Comparison of ENCODE assay signal across 1 cellular context in the genomic region with DNA sequence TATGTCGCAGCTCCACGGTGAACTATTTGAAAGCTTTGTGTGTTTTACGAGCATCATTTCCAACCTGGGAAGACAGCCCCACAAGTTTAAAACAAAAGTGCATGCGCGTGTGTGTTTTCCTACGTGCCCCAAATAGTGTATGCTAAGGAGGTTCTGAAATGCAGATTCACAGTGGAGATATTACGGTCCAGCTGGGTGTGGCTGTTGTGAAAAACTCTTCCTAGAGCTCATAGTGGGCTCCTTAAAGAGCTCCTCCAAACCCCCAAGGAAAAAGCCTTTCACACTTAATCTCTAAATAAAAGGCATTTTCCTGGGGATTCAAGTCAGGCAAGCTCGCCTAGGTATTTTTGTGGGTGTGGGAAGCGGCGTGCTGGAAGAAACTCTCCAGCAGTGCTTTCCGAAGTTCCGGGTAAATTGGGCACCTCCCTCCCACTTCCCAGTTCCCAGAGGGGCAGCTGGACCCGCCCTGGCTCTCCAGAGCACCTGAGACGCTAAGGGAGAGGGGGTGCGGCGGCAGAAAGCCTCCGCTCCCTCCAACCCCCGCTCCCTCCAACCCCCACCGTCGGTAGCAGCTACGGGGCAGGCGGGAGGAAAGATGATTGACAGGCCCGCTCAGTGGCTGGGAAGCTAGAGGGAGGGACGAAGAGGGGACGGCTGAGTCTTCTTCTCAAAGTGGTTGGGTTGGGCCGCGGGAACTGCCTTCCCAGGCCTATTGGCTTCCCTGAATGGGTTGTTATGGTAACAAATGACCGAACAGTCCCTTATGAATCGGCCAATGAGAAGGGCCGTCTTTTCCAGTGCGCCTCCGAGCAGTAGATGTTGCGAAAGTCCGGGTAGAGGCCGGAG.
TF ChIP-seq lines count a peak whose summit lies in the region.

No MANE protein-coding gene starts in this region.

TF ChIP-seq in HEK293, 187 proteins besides CTCF, POLR2A, EP300 and RAD21 (continued from another document and continues in another):
- TF ChIP-seq, protein P1, sequence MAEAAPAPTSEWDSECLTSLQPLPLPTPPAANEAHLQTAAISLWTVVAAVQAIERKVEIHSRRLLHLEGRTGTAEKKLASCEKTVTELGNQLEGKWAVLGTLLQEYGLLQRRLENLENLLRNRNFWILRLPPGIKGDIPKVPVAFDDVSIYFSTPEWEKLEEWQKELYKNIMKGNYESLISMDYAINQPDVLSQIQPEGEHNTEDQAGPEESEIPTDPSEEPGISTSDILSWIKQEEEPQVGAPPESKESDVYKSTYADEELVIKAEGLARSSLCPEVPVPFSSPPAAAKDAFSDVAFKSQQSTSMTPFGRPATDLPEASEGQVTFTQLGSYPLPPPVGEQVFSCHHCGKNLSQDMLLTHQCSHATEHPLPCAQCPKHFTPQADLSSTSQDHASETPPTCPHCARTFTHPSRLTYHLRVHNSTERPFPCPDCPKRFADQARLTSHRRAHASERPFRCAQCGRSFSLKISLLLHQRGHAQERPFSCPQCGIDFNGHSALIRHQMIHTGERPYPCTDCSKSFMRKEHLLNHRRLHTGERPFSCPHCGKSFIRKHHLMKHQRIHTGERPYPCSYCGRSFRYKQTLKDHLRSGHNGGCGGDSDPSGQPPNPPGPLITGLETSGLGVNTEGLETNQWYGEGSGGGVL (tag by site-specific recombination; IDR thresholded peaks at IDR 0.05) = peak; percentile 98
- TF ChIP-seq, protein P2, sequence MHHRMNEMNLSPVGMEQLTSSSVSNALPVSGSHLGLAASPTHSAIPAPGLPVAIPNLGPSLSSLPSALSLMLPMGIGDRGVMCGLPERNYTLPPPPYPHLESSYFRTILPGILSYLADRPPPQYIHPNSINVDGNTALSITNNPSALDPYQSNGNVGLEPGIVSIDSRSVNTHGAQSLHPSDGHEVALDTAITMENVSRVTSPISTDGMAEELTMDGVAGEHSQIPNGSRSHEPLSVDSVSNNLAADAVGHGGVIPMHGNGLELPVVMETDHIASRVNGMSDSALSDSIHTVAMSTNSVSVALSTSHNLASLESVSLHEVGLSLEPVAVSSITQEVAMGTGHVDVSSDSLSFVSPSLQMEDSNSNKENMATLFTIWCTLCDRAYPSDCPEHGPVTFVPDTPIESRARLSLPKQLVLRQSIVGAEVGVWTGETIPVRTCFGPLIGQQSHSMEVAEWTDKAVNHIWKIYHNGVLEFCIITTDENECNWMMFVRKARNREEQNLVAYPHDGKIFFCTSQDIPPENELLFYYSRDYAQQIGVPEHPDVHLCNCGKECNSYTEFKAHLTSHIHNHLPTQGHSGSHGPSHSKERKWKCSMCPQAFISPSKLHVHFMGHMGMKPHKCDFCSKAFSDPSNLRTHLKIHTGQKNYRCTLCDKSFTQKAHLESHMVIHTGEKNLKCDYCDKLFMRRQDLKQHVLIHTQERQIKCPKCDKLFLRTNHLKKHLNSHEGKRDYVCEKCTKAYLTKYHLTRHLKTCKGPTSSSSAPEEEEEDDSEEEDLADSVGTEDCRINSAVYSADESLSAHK (tag by site-specific recombination; IDR thresholded peaks at IDR 0.05) = peak; percentile 12; the same call in 1 of the 2 replicates
- TF ChIP-seq SETDB1 (IDR thresholded peaks at IDR 0.05; ENCODE audit: insufficient read length, low read length) (no peak), ZNF768 (tag by site-specific recombination; IDR thresholded peaks at IDR 0.05) (no peak), ZNF37A (tag by site-specific recombination; IDR thresholded peaks at IDR 0.05) (no peak), ZNF391 (tag by site-specific recombination; IDR thresholded peaks at IDR 0.05; ENCODE audit: borderline replicate concordance, low read depth) (no peak), ZNF596 (tag by site-specific recombination; IDR thresholded peaks at IDR 0.05) (0 out of 2 replicates have a peak, but pooled peaks have one; percentile 7), SCRT1 (tag by site-specific recombination; IDR thresholded peaks at IDR 0.05; ENCODE audit: borderline replicate concordance) (no peak), ZNF707 (tag by site-specific recombination; IDR thresholded peaks at IDR 0.05) (no peak), ZNF423 (tag by site-specific recombination; IDR thresholded peaks at IDR 0.05) (0 out of 2 replicates have a peak, but pooled peaks have one; percentile 46), ZFP37 (tag by site-specific recombination; IDR thresholded peaks at IDR 0.05) (no peak), ZFHX2 (tag by site-specific recombination; conservative IDR thresholded peaks at IDR 0.05) (peak; percentile 36), ZBTB48 (tag by site-specific recombination; IDR thresholded peaks at IDR 0.05) (peak; percentile 43; the same call in 1 of the 2 replicates), ZNF114 (tag by site-specific recombination; IDR thresholded peaks at IDR 0.05) (no peak), ZNF791 (tag by site-specific recombination; IDR thresholded peaks at IDR 0.05) (no peak), BCL11A (tag by site-specific recombination; IDR thresholded peaks at IDR 0.05; ENCODE audit: low read depth) (no peak), ZNF48 (tag by site-specific recombination; IDR thresholded peaks at IDR 0.05) (no peak), ZFP69B (tag by site-specific recombination; IDR thresholded peaks at IDR 0.05) (no peak), ZNF664 (tag by site-specific recombination; IDR thresholded peaks at IDR 0.05) (no peak), ZNF248 (tag by site-specific recombination; IDR thresholded peaks at IDR 0.05) (no peak), SCRT2 (tag by site-specific recombination; IDR thresholded peaks at IDR 0.05) (no peak), ZNF621 (tag by site-specific recombination; IDR thresholded peaks at IDR 0.05) (no peak), SP2 (tag by site-specific recombination; IDR thresholded peaks at IDR 0.05) (peak; percentile 89), ZNF610 (tag by site-specific recombination; IDR thresholded peaks at IDR 0.05; ENCODE audit: borderline replicate concordance) (no peak), ZNF266 (tag by site-specific recombination; IDR thresholded peaks at IDR 0.05; ENCODE audit: low read depth) (no peak), HOXD13 (CRISPR knock-in tag; IDR thresholded peaks at IDR 0.05; ENCODE audit: borderline replicate concordance) (no peak), ZNF169 (tag by site-specific recombination; IDR thresholded peaks at IDR 0.05) (no peak), MYNN (tag by site-specific recombination; IDR thresholded peaks at IDR 0.05; ENCODE audit: borderline replicate concordance) (no peak), ZNF830 (tag by site-specific recombination; IDR thresholded peaks at IDR 0.05; ENCODE audit: low read depth) (no peak), ZNF529 (tag by site-specific recombination; IDR thresholded peaks at IDR 0.05; ENCODE audit: insufficient replicate concordance) (no peak), YY1 (tag by site-specific recombination; IDR thresholded peaks at IDR 0.05) (no peak), MEIS1 (CRISPR knock-in tag; IDR thresholded peaks at IDR 0.05; ENCODE audit: borderline replicate concordance) (no peak), ZNF792 (tag by site-specific recombination; IDR thresholded peaks at IDR 0.05) (no peak), PRDM1 (tag by site-specific recombination; IDR thresholded peaks at IDR 0.05) (0 out of 2 replicates have a peak, but pooled peaks have one; percentile 11), ZNF560 (tag by site-specific recombination; IDR thresholded peaks at IDR 0.05; ENCODE audit: borderline replicate concordance) (no peak), ZNF292 (tag by site-specific recombination; IDR thresholded peaks at IDR 0.05; ENCODE audit: borderline replicate concordance, low read depth) (no peak), ZNF501 (tag by site-specific recombination; IDR thresholded peaks at IDR 0.05) (0 out of 2 replicates have a peak, but pooled peaks have one; percentile 52), KLF8 (tag by site-specific recombination; IDR thresholded peaks at IDR 0.05) (no peak), ZNF221 (tag by site-specific recombination; IDR thresholded peaks at IDR 0.05; ENCODE audit: borderline replicate concordance) (no peak), ZNF354C (tag by site-specific recombination; IDR thresholded peaks at IDR 0.05; ENCODE audit: borderline replicate concordance, low read depth) (no peak), ZNF174 (tag by site-specific recombination; IDR thresholded peaks at IDR 0.05) (no peak), ZEB2 (tag by site-specific recombination; IDR thresholded peaks at IDR 0.05) (peak; percentile 80), ZNF624 (tag by site-specific recombination; IDR thresholded peaks at IDR 0.05) (no peak)
- TF ChIP-seq, protein P3, sequence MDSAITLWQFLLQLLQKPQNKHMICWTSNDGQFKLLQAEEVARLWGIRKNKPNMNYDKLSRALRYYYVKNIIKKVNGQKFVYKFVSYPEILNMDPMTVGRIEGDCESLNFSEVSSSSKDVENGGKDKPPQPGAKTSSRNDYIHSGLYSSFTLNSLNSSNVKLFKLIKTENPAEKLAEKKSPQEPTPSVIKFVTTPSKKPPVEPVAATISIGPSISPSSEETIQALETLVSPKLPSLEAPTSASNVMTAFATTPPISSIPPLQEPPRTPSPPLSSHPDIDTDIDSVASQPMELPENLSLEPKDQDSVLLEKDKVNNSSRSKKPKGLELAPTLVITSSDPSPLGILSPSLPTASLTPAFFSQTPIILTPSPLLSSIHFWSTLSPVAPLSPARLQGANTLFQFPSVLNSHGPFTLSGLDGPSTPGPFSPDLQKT (IDR thresholded peaks at IDR 0.05; ENCODE audit: borderline replicate concordance, low read depth, low read length) = no peak
- TF ChIP-seq, protein P4, sequence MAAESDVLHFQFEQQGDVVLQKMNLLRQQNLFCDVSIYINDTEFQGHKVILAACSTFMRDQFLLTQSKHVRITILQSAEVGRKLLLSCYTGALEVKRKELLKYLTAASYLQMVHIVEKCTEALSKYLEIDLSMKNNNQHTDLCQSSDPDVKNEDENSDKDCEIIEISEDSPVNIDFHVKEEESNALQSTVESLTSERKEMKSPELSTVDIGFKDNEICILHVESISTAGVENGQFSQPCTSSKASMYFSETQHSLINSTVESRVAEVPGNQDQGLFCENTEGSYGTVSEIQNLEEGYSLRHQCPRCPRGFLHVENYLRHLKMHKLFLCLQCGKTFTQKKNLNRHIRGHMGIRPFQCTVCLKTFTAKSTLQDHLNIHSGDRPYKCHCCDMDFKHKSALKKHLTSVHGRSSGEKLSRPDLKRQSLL (tag by site-specific recombination; IDR thresholded peaks at IDR 0.05) = no peak
- TF ChIP-seq, protein P5, sequence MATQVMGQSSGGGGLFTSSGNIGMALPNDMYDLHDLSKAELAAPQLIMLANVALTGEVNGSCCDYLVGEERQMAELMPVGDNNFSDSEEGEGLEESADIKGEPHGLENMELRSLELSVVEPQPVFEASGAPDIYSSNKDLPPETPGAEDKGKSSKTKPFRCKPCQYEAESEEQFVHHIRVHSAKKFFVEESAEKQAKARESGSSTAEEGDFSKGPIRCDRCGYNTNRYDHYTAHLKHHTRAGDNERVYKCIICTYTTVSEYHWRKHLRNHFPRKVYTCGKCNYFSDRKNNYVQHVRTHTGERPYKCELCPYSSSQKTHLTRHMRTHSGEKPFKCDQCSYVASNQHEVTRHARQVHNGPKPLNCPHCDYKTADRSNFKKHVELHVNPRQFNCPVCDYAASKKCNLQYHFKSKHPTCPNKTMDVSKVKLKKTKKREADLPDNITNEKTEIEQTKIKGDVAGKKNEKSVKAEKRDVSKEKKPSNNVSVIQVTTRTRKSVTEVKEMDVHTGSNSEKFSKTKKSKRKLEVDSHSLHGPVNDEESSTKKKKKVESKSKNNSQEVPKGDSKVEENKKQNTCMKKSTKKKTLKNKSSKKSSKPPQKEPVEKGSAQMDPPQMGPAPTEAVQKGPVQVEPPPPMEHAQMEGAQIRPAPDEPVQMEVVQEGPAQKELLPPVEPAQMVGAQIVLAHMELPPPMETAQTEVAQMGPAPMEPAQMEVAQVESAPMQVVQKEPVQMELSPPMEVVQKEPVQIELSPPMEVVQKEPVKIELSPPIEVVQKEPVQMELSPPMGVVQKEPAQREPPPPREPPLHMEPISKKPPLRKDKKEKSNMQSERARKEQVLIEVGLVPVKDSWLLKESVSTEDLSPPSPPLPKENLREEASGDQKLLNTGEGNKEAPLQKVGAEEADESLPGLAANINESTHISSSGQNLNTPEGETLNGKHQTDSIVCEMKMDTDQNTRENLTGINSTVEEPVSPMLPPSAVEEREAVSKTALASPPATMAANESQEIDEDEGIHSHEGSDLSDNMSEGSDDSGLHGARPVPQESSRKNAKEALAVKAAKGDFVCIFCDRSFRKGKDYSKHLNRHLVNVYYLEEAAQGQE (tag by site-specific recombination; IDR thresholded peaks at IDR 0.05) = peak; percentile 44; the same call in 1 of the 2 replicates
- TF ChIP-seq, protein P6, sequence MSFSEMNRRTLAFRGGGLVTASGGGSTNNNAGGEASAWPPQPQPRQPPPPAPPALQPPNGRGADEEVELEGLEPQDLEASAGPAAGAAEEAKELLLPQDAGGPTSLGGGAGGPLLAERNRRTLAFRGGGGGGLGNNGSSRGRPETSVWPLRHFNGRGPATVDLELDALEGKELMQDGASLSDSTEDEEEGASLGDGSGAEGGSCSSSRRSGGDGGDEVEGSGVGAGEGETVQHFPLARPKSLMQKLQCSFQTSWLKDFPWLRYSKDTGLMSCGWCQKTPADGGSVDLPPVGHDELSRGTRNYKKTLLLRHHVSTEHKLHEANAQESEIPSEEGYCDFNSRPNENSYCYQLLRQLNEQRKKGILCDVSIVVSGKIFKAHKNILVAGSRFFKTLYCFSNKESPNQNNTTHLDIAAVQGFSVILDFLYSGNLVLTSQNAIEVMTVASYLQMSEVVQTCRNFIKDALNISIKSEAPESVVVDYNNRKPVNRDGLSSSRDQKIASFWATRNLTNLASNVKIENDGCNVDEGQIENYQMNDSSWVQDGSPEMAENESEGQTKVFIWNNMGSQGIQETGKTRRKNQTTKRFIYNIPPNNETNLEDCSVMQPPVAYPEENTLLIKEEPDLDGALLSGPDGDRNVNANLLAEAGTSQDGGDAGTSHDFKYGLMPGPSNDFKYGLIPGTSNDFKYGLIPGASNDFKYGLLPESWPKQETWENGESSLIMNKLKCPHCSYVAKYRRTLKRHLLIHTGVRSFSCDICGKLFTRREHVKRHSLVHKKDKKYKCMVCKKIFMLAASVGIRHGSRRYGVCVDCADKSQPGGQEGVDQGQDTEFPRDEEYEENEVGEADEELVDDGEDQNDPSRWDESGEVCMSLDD (tag by site-specific recombination; IDR thresholded peaks at IDR 0.05) = no peak; the same call in 1 of the 2 replicates
- TF ChIP-seq, protein P7, sequence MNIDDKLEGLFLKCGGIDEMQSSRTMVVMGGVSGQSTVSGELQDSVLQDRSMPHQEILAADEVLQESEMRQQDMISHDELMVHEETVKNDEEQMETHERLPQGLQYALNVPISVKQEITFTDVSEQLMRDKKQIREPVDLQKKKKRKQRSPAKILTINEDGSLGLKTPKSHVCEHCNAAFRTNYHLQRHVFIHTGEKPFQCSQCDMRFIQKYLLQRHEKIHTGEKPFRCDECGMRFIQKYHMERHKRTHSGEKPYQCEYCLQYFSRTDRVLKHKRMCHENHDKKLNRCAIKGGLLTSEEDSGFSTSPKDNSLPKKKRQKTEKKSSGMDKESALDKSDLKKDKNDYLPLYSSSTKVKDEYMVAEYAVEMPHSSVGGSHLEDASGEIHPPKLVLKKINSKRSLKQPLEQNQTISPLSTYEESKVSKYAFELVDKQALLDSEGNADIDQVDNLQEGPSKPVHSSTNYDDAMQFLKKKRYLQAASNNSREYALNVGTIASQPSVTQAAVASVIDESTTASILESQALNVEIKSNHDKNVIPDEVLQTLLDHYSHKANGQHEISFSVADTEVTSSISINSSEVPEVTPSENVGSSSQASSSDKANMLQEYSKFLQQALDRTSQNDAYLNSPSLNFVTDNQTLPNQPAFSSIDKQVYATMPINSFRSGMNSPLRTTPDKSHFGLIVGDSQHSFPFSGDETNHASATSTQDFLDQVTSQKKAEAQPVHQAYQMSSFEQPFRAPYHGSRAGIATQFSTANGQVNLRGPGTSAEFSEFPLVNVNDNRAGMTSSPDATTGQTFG (tag by site-specific recombination; IDR thresholded peaks at IDR 0.05; ENCODE audit: borderline replicate concordance) = no peak
